7 cellular contexts compared by ENCODE assay signal in the genomic region with DNA sequence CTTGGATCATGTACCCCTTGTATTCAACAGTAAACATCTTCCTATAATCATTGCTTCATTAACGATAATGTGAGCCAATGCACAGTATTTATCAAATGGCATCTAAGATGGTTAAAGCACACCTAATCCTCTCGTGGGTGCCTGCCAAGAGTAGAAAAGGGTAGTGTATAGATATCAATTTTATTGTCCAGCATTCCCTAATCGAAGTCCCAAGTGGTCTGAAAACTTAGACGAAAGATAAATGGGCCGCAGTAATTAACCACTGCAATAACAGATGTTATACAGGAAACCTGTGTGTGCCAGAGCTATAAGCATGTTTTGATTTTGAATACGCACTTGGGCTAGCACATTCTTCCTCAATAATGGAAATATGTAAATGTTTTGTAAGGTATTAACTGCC. TPM values are rescaled to one million over a fixed set of nuclear protein-coding genes. Genes with fewer than 3 reads are reported as not detected.
A peak's percentile ranks its signal among the peaks of the same experiment; 100 is the strongest.
DNase-seq lines count a peak whose midpoint lies in the region; ATAC-seq lines count a peak whose summit lies in the region.

No MANE protein-coding gene starts in this region.

- peak overlapping the region in 2 of 3 donors; percentile 95 for H3K27ac Mint-ChIP-seq in IgD-negative memory B cell
- no peak overlapping the region for H3K27ac Mint-ChIP-seq in activated naive CD8-positive, alpha-beta T cell treated with anti-CD3 and anti-CD28 coated beads, Interleukin-2, amount 10 ng/mL, durations not matched to agents 7 days and 5 days
- H3K27ac Mint-ChIP-seq in stimulated activated naive CD8-positive, alpha-beta T cell treated with anti-CD3 and anti-CD28 coated beads, Interleukin-15, amount 100 ng/mL, for 72 hours: peak overlapping the region in 1 of 2 donors; percentile 55

- no peaks in the 10 kb centered on the region for H3K27me3 ChIP-seq in layer of hippocampus (ENCODE audit: control insufficient read depth, insufficient read depth, low read length)

- no peaks in the 10 kb centered on the region for H3K9me3 Mint-ChIP-seq in IgD-negative memory B cell
- H3K9me3 Mint-ChIP-seq in activated naive CD8-positive, alpha-beta T cell treated with anti-CD3 and anti-CD28 coated beads, Interleukin-2, amount 10 ng/mL, durations not matched to agents 7 days and 5 days: no peaks in the 10 kb centered on the region
- no peaks in the 10 kb centered on the region for H3K9me3 Mint-ChIP-seq in stimulated activated naive CD8-positive, alpha-beta T cell treated with anti-CD3 and anti-CD28 coated beads, Interleukin-15, amount 100 ng/mL, for 72 hours

- no peaks in the 10 kb centered on the region for H3K36me3 Mint-ChIP-seq in IgD-negative memory B cell
- H3K36me3 Mint-ChIP-seq in activated naive CD8-positive, alpha-beta T cell treated with anti-CD3 and anti-CD28 coated beads, Interleukin-2, amount 10 ng/mL, durations not matched to agents 7 days and 5 days: no peaks in the 10 kb centered on the region

- peaks cover 18 to 33% (median 28%) of the 10 kb centered on the region in 3 donors for H3K4me1 Mint-ChIP-seq in IgD-negative memory B cell
- H3K4me1 Mint-ChIP-seq in activated naive CD8-positive, alpha-beta T cell treated with anti-CD3 and anti-CD28 coated beads, Interleukin-2, amount 10 ng/mL, durations not matched to agents 7 days and 5 days: peaks cover 43% of the 10 kb centered on the region
- H3K4me1 Mint-ChIP-seq in stimulated activated naive CD8-positive, alpha-beta T cell treated with anti-CD3 and anti-CD28 coated beads, Interleukin-15, amount 100 ng/mL, for 72 hours: peaks cover 33% of the 10 kb centered on the region

- DNase-seq in activated naive CD8-positive, alpha-beta T cell treated with anti-CD3 and anti-CD28 coated beads, Interleukin-2, amount 10 ng/mL, durations not matched to agents 7 days and 5 days: no peak
- DNase-seq in stimulated activated naive CD8-positive, alpha-beta T cell treated with anti-CD3 and anti-CD28 coated beads, Interleukin-15, amount 100 ng/mL, for 72 hours: no peak
- DNase-seq in T1000 (lab: John Stamatoyannopoulos, UW) (no peak), SIG-M5 treated with dmso at 0.1 percent for 504 hours (lab: John Stamatoyannopoulos, UW; ENCODE audit: unreplicated experiment) (no peak), NCI-H446 treated with DMSO at 0.1 percent for 48 hours (lab: John Stamatoyannopoulos, UW) (no peak)

- POLR2A ChIA-PET in activated naive CD8-positive, alpha-beta T cell treated with anti-CD3 and anti-CD28 coated beads, Interleukin-2, amount 10 ng/mL, durations not matched to agents 7 days and 5 days (lab: Charles Lee): interaction anchor here (1.2 to 4.5 kb wide), 3 partner anchors 9 to 212 kb away, joined by 4 to 39 read pairs (median 11); partner anchors contain the start of gene RAP2A

- ATAC-seq in activated naive CD8-positive, alpha-beta T cell treated with anti-CD3 and anti-CD28 coated beads, Interleukin-2, amount 10 ng/mL, durations not matched to agents 7 days and 5 days (ENCODE audit: low read depth): no peak
- no peak for ATAC-seq in stimulated activated naive CD8-positive, alpha-beta T cell treated with anti-CD3 and anti-CD28 coated beads, Interleukin-15, amount 100 ng/mL, for 72 hours

- H3K27me3 Mint-ChIP-seq in IgD-negative memory B cell: no peaks in the 10 kb centered on the region
- no peaks in the 10 kb centered on the region for H3K27me3 Mint-ChIP-seq in activated naive CD8-positive, alpha-beta T cell treated with anti-CD3 and anti-CD28 coated beads, Interleukin-2, amount 10 ng/mL, durations not matched to agents 7 days and 5 days
- no peaks in the 10 kb centered on the region for H3K27me3 Mint-ChIP-seq in stimulated activated naive CD8-positive, alpha-beta T cell treated with anti-CD3 and anti-CD28 coated beads, Interleukin-15, amount 100 ng/mL, for 72 hours

- peak overlapping the region; percentile 89 to 98 (median 96) for H3K4me3 Mint-ChIP-seq in IgD-negative memory B cell
- peak overlapping the region; percentile 93 for H3K4me3 Mint-ChIP-seq in activated naive CD8-positive, alpha-beta T cell treated with anti-CD3 and anti-CD28 coated beads, Interleukin-2, amount 10 ng/mL, durations not matched to agents 7 days and 5 days
- H3K4me3 Mint-ChIP-seq in stimulated activated naive CD8-positive, alpha-beta T cell treated with anti-CD3 and anti-CD28 coated beads, Interleukin-15, amount 100 ng/mL, for 72 hours: peak overlapping the region; percentile 92

- H3K27ac ChIP-seq in layer of hippocampus (ENCODE audit: low read depth, low read length): peak overlapping the region; percentile 56

RNA-seq across cellular contexts. Expression of gene MBNL2, which starts 0.6 kb away (rescaled TPM):
- polyA plus RNA-seq in IgD-negative memory B cell: 15.9 TPM
- total RNA-seq in activated naive CD8-positive, alpha-beta T cell treated with anti-CD3 and anti-CD28 coated beads, Interleukin-2, amount 10 ng/mL, durations not matched to agents 7 days and 5 days: 10 to 100 TPM; 17.2 to 17.9 TPM
